ENCODE assay signal across 24 cellular contexts in the genomic region with DNA sequence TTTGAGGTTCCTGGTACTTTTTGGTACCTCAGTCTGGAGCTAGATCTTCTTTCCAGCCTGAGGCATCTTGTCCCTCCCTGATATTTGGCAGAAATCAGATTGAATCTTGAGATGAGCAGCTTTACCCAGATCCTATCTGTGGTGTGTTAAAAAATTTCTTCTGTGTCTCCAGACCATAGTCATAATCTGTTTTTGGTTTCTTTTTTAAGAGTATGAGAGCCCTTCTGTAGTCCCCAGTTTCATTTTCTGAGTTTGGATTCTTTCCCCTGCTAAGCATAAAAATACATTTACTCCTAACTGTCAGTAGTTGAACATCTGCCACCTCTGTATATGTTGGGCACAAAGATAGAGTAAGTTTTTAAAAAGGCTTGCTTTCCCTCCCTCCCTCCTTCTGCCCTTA.
A peak's percentile ranks its signal among the peaks of the same experiment; 100 is the strongest.
DNase-seq lines count a peak whose midpoint lies in the region; ATAC-seq and TF ChIP-seq lines count a peak whose summit lies in the region.
"Had no signal": no experiment of that assay in that cellular context is flagged by ENCODE, and none has a peak within 500 bp of the region (broad histone marks: within the 10 kb centered on the region; RNA-seq: fewer than 3 reads in every experiment).

No MANE protein-coding gene starts in this region.

- peak; percentile 72 for ATAC-seq in GM18519 (IDR thresholded peaks at IDR 0.05; ENCODE audit: low FRiP score, unreplicated experiment)
- ATAC-seq in GM21390 (IDR thresholded peaks at IDR 0.05; ENCODE audit: unreplicated experiment), result peak; percentile 76
- peak; percentile 63 for ATAC-seq in HG03442 (IDR thresholded peaks at IDR 0.05; ENCODE audit: unreplicated experiment)
- ATAC-seq in GM18520 (IDR thresholded peaks at IDR 0.05; ENCODE audit: unreplicated experiment), result no peak
- ATAC-seq: activated naive CD4-positive, alpha-beta T cell treated with anti-CD3 and anti-CD28 coated beads, Interleukin-2, amount 50 U/mL, for 72 hours; activated T-cell treated with anti-CD3 and anti-CD28 coated beads, Interleukin-2, amount 50 U/mL, for 72 hours; lower lobe of right lung; pancreas; right cardiac atrium had no signal

- no peak for TF ChIP-seq CTCF in fibroblast of villous mesenchyme (IDR thresholded peaks at IDR 0.05; ENCODE audit: insufficient read depth, low read depth, low read length)

- DNase-seq in fibroblast of villous mesenchyme (ENCODE audit: low read depth) (peak; percentile 19), inferior parietal cortex (ENCODE audit: extremely low spot score) (no peak), NCI-H526 treated with DMSO at 0.1 percent for 48 hours (lab: John Stamatoyannopoulos, UW) (no peak), middle frontal gyrus (ENCODE audit: extremely low spot score, low spot score) (no peak)
- DNase-seq: ACHN; activated CD4-positive, alpha-beta T cell treated with anti-CD3 and anti-CD28 coated beads for 1 hour; activated T-cell treated with anti-CD3 and anti-CD28 coated beads, Interleukin-2, amount 50 U/mL, for 72 hours; foreskin melanocyte; hippocampal formation; lower lobe of right lung; MV-4-11; NCI-H1694; NCI-H82; pancreas; right cardiac atrium; SHP77 treated with DMSO at 0.1 percent for 48 hours; uterus had no signal

- peak overlapping the region; percentile 26 for H3K4me3 ChIP-seq in fibroblast of villous mesenchyme (ENCODE audit: low read depth, low read length)
- H3K4me3 ChIP-seq: BLaER1 treated with 17β-estradiol and CSF1 and Interleukin-3, amounts not matched to agents 10 nM and 100 nM; lower lobe of right lung; pancreas; suprapubic skin; uterus had no signal
